Comparison of ENCODE assay signal across 11 cellular contexts in the genomic region with DNA sequence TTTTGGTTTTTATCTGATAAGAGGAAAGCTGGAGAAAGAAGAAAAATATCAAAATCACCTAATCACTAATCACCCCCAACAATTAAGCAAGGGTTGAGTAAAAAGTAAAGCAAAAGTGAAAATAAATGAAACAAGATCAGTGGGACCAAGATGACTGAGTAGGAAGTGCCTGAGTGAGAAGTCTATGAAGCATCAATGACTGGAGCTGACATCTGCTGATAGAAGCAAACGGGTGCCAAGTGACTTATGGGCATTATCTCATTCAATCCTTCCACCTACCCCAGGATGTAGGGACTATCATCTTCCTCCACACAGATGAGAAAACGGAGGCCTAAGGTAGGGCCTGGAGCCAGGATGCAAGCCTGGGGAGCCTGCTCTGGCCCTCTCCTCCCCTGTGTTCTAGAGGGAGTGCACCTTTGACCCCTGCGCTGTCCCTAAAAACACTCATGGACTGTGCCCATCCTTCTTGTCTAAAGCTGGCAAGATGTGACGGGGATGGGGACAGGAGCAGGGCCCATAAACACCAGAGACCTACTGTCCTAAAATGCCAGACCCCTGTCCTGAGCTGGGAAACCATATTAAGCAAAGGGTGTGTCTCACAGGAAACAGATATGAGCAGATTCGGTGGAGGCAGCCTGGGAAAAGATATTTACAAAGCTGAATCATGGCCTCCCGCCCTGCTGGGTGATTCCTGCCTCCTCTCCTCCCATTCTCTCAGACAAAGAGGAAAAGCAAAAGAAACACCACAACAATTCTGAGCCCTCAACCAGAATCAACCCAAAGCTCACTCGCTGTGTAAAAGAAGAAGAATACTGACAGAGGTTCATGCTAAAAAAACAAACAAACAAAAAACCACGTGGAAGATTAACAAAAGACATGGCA.
DNase-seq lines count a peak whose midpoint lies in the region; ATAC-seq and TF ChIP-seq lines count a peak whose summit lies in the region.
"Had no signal": no experiment of that assay in that cellular context is flagged by ENCODE, and none has a peak within 500 bp of the region (broad histone marks: within the 10 kb centered on the region; RNA-seq: fewer than 3 reads in every experiment).

No MANE protein-coding gene starts in this region.

- peak overlapping the region; percentile 38 for H3K4me2 ChIP-seq in PC-9

- TF ChIP-seq CTCF in PC-9 (conservative IDR thresholded peaks at IDR 0.05) (no peak), colonic mucosa (IDR thresholded peaks at IDR 0.05) (no peak)

- no peak for DNase-seq in activated CD8-positive, alpha-beta memory T cell treated with anti-CD3 and anti-CD28 coated beads, Interleukin-2, amount 10 ng/mL, durations not matched to agents 7 days and 5 days
- no peak for DNase-seq in activated CD8-positive, alpha-beta memory T cell treated with anti-CD3 and anti-CD28 coated beads for 24 hours
- DNase-seq in PC-9 (peak in 1 of 2 experiments; percentile 19), colonic mucosa (peak; percentile 24), DMS114 treated with DMSO at 0.1 percent for 48 hours (lab: John Stamatoyannopoulos, UW; ENCODE audit: unreplicated experiment) (no peak)
- DNase-seq: activated B cell treated with CpG ODN at 0.5 μM for 24 hours, mesendoderm had no signal

- H3K4me1 ChIP-seq in PC-9 (replicated peaks; ENCODE audit: insufficient read depth) (peaks cover 15% of the 10 kb centered on the region), colonic mucosa (no peaks in the 10 kb centered on the region)
- H3K4me1 ChIP-seq: vagina had no signal

- intact Hi-C loops in PC-9 (cut with micrococcal nuclease; ENCODE audit: unreplicated experiment): no loop called here
- intact Hi-C loops in colonic mucosa (cut with DNase I): no loop called here

- CTCF ChIA-PET in activated CD8-positive, alpha-beta memory T cell treated with anti-CD3 and anti-CD28 coated beads, Interleukin-2, amount 10 ng/mL, durations not matched to agents 7 days and 5 days (lab: Charles Lee): interaction anchor here (0.7 to 1.7 kb wide), 9 partner anchors 8 to 331 kb away, joined by 3 to 4 read pairs (median 4); no protein-coding TSS in a partner anchor
- CTCF ChIA-PET in PC-9 (lab: Charles Lee): no interaction called here

- H3K79me2 ChIP-seq in PC-9 (ENCODE audit: low read depth): no peaks in the 10 kb centered on the region

- peaks cover 38% of the 10 kb centered on the region for H3K4me1 Mint-ChIP-seq in activated CD8-positive, alpha-beta memory T cell treated with anti-CD3 and anti-CD28 coated beads, Interleukin-2, amount 10 ng/mL, durations not matched to agents 7 days and 5 days
- peaks cover 36% of the 10 kb centered on the region for H3K4me1 Mint-ChIP-seq in stimulated activated memory B cell treated with anti-CD40 and anti-IgM and Interleukin-4, amounts not matched to agents 10 μg/mL and 1 μg/mL and 100 μg/mL, for 72 hours

- BruUV-seq in PC-9 (replicated peaks; lab: Mats Ljungman, UMichigan): no TSS peak

- peak overlapping the region; percentile 75 for H3K27ac Mint-ChIP-seq in activated CD8-positive, alpha-beta memory T cell treated with anti-CD3 and anti-CD28 coated beads, Interleukin-2, amount 10 ng/mL, durations not matched to agents 7 days and 5 days
- H3K27ac Mint-ChIP-seq in stimulated activated memory B cell treated with anti-CD40 and anti-IgM and Interleukin-4, amounts not matched to agents 10 μg/mL and 1 μg/mL and 100 μg/mL, for 72 hours: peak overlapping the region; percentile 6
- H3K27ac Mint-ChIP-seq: activated B cell treated with CpG ODN at 0.5 μM for 24 hours had no signal

- no peaks in the 10 kb centered on the region for H3K9me2 ChIP-seq in PC-9 (ENCODE audit: insufficient read depth)

- peaks cover 26% of the 10 kb centered on the region for H3K36me3 Mint-ChIP-seq in activated CD8-positive, alpha-beta memory T cell treated with anti-CD3 and anti-CD28 coated beads, Interleukin-2, amount 10 ng/mL, durations not matched to agents 7 days and 5 days
- peaks cover 51% of the 10 kb centered on the region for H3K36me3 Mint-ChIP-seq in stimulated activated memory B cell treated with anti-CD40 and anti-IgM and Interleukin-4, amounts not matched to agents 10 μg/mL and 1 μg/mL and 100 μg/mL, for 72 hours

- no peak overlapping the region for H3K9ac ChIP-seq in colonic mucosa (ENCODE audit: low read depth in 2 of 2, low read length in 2 of 2)

- peaks cover 4% of the 10 kb centered on the region; the same call in 1 of the 2 replicates for H3F3A ChIP-seq in PC-9 (ENCODE audit: insufficient read depth, low read depth)

- peak overlapping the region; percentile 56 for H3K27ac ChIP-seq in PC-9
- no peak overlapping the region for H3K27ac ChIP-seq in colonic mucosa
- H3K27ac ChIP-seq: vagina had no signal

- H3K27me3 ChIP-seq in PC-9 (ENCODE audit: insufficient read depth, low read depth) (no peaks in the 10 kb centered on the region), colonic mucosa (no peaks in the 10 kb centered on the region)
- H3K27me3 ChIP-seq: vagina had no signal

- no peaks in the 10 kb centered on the region for H3K36me3 ChIP-seq in PC-9 (ENCODE audit: low read depth)
- no peaks in the 10 kb centered on the region for H3K36me3 ChIP-seq in colonic mucosa

- no peaks in the 10 kb centered on the region for H3K9me3 Mint-ChIP-seq in activated CD8-positive, alpha-beta memory T cell treated with anti-CD3 and anti-CD28 coated beads, Interleukin-2, amount 10 ng/mL, durations not matched to agents 7 days and 5 days (ENCODE audit: low read depth)
- no peaks in the 10 kb centered on the region for H3K9me3 Mint-ChIP-seq in stimulated activated memory B cell treated with anti-CD40 and anti-IgM and Interleukin-4, amounts not matched to agents 10 μg/mL and 1 μg/mL and 100 μg/mL, for 72 hours
- H3K9me3 Mint-ChIP-seq: activated B cell treated with CpG ODN at 0.5 μM for 24 hours had no signal

- H3K27me3 Mint-ChIP-seq in activated CD8-positive, alpha-beta memory T cell treated with anti-CD3 and anti-CD28 coated beads, Interleukin-2, amount 10 ng/mL, durations not matched to agents 7 days and 5 days: no peaks in the 10 kb centered on the region
- no peaks in the 10 kb centered on the region for H3K27me3 Mint-ChIP-seq in stimulated activated memory B cell treated with anti-CD40 and anti-IgM and Interleukin-4, amounts not matched to agents 10 μg/mL and 1 μg/mL and 100 μg/mL, for 72 hours
- H3K27me3 Mint-ChIP-seq: activated B cell treated with CpG ODN at 0.5 μM for 24 hours had no signal

- H3K9me3 ChIP-seq in PC-9 (ENCODE audit: insufficient read depth, low read depth): no peaks in the 10 kb centered on the region
- H3K9me3 ChIP-seq in colonic mucosa: no peaks in the 10 kb centered on the region
- H3K9me3 ChIP-seq: vagina had no signal

- H4K20me1 ChIP-seq in PC-9 (ENCODE audit: insufficient read depth): no peaks in the 10 kb centered on the region

- H2AFZ ChIP-seq in PC-9: no peak overlapping the region

- H3K4me3 Mint-ChIP-seq in activated CD8-positive, alpha-beta memory T cell treated with anti-CD3 and anti-CD28 coated beads, Interleukin-2, amount 10 ng/mL, durations not matched to agents 7 days and 5 days: no peak overlapping the region
- no peak overlapping the region for H3K4me3 Mint-ChIP-seq in stimulated activated memory B cell treated with anti-CD40 and anti-IgM and Interleukin-4, amounts not matched to agents 10 μg/mL and 1 μg/mL and 100 μg/mL, for 72 hours
- H3K4me3 Mint-ChIP-seq: activated B cell treated with CpG ODN at 0.5 μM for 24 hours had no signal

- POLR2A ChIA-PET in PC-9 (lab: Charles Lee; ENCODE audit: unreplicated experiment): interaction anchor here (0.7 kb wide), 1 partner anchor 929 kb away, joined by 5 read pairs; no protein-coding TSS in a partner anchor

- H3K4me3 ChIP-seq in PC-9 (no peak overlapping the region), colonic mucosa (no peak overlapping the region)
- H3K4me3 ChIP-seq: vagina had no signal

- peak; percentile 92 for ATAC-seq in activated CD8-positive, alpha-beta memory T cell treated with anti-CD3 and anti-CD28 coated beads, Interleukin-2, amount 10 ng/mL, durations not matched to agents 7 days and 5 days
- ATAC-seq in stimulated activated memory B cell treated with anti-CD40 and anti-IgM and Interleukin-4, amounts not matched to agents 10 μg/mL and 1 μg/mL and 100 μg/mL, for 72 hours: no peak
- ATAC-seq in GM21717 (IDR thresholded peaks at IDR 0.05; ENCODE audit: unreplicated experiment): no peak
- no peak for ATAC-seq in GM21576 (IDR thresholded peaks at IDR 0.05; ENCODE audit: unreplicated experiment)
